In genomic region chr15:25234831-25235230, GRCh38 we compare ENCODE assay signal across 7 cellular contexts.
"Had no signal": no experiment of that assay in that cellular context is flagged by ENCODE, and none has a peak within 500 bp of the region (broad histone marks: within the 10 kb centered on the region; RNA-seq: fewer than 3 reads in every experiment).

No MANE protein-coding gene starts in this region.

- H3K27ac ChIP-seq: HL-60, KMS-11 had no signal

- DNase-seq: KBM-7, KG1 had no signal

- ATAC-seq: HepG2, K562 had no signal

- FAIRE-seq: HepG2, HTR-8/SVneo, K562 had no signal

- H3K9ac ChIP-seq: KMS-11 had no signal

- H3K4me3 ChIP-seq: K562 had no signal

- H3K4me2 ChIP-seq: KMS-11 had no signal
